2 cellular contexts compared by ENCODE assay signal in the genomic region with DNA sequence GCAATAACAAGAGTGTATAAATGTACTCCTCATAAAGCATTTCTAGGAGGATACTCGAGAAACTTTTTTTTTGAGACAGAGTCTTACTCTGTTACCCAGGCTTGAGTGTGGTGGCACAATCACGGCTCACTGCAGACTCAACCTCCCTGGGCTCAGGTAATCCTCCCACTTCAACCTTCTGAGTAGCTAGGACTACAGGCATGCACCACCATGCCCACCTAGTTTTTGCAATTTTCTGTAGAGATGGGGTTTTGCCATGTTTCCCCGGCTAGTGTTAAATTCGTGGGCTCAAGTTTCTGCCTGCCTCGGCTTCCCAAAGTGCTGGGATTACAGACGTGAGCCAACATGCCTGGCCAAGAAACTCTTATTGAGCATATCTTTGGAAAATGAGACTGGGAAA.
TF ChIP-seq lines count a peak whose summit lies in the region.

No MANE protein-coding gene starts in this region.

TF ChIP-seq in liver, 16 proteins besides CTCF, POLR2A, EP300 and RAD21:
- no peak for TF ChIP-seq GABPA (IDR thresholded peaks at IDR 0.05 in 1 of 2, conservative IDR thresholded peaks at IDR 0.05 in 1 of 2)
- no peak for TF ChIP-seq FOXA2 (IDR thresholded peaks at IDR 0.05)

TF ChIP-seq in HepG2, 621 proteins besides CTCF, POLR2A, EP300 and RAD21:
- TF ChIP-seq, protein P1, sequence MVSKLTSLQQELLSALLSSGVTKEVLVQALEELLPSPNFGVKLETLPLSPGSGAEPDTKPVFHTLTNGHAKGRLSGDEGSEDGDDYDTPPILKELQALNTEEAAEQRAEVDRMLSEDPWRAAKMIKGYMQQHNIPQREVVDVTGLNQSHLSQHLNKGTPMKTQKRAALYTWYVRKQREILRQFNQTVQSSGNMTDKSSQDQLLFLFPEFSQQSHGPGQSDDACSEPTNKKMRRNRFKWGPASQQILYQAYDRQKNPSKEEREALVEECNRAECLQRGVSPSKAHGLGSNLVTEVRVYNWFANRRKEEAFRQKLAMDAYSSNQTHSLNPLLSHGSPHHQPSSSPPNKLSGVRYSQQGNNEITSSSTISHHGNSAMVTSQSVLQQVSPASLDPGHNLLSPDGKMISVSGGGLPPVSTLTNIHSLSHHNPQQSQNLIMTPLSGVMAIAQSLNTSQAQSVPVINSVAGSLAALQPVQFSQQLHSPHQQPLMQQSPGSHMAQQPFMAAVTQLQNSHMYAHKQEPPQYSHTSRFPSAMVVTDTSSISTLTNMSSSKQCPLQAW (CRISPR knock-in tag; IDR thresholded peaks at IDR 0.05), result no peak
- no peak for TF ChIP-seq ZNF253 (CRISPR knock-in tag; IDR thresholded peaks at IDR 0.05; ENCODE audit: borderline replicate concordance)
- TF ChIP-seq MAFF (IDR thresholded peaks at IDR 0.05; ENCODE audit: low read depth, low read length), result no peak
- TF ChIP-seq ZNF17 (CRISPR knock-in tag; IDR thresholded peaks at IDR 0.05), result no peak
- no peak for TF ChIP-seq NFRKB (IDR thresholded peaks at IDR 0.05)
- no peak for TF ChIP-seq SNAI1 (CRISPR knock-in tag; IDR thresholded peaks at IDR 0.05; ENCODE audit: borderline replicate concordance)
- no peak for TF ChIP-seq ZNF605 (CRISPR knock-in tag; IDR thresholded peaks at IDR 0.05)
- TF ChIP-seq HIVEP1 (CRISPR knock-in tag; IDR thresholded peaks at IDR 0.05), result no peak
- no peak for TF ChIP-seq ZNF430 (CRISPR knock-in tag; IDR thresholded peaks at IDR 0.05)
- TF ChIP-seq, protein P2, sequence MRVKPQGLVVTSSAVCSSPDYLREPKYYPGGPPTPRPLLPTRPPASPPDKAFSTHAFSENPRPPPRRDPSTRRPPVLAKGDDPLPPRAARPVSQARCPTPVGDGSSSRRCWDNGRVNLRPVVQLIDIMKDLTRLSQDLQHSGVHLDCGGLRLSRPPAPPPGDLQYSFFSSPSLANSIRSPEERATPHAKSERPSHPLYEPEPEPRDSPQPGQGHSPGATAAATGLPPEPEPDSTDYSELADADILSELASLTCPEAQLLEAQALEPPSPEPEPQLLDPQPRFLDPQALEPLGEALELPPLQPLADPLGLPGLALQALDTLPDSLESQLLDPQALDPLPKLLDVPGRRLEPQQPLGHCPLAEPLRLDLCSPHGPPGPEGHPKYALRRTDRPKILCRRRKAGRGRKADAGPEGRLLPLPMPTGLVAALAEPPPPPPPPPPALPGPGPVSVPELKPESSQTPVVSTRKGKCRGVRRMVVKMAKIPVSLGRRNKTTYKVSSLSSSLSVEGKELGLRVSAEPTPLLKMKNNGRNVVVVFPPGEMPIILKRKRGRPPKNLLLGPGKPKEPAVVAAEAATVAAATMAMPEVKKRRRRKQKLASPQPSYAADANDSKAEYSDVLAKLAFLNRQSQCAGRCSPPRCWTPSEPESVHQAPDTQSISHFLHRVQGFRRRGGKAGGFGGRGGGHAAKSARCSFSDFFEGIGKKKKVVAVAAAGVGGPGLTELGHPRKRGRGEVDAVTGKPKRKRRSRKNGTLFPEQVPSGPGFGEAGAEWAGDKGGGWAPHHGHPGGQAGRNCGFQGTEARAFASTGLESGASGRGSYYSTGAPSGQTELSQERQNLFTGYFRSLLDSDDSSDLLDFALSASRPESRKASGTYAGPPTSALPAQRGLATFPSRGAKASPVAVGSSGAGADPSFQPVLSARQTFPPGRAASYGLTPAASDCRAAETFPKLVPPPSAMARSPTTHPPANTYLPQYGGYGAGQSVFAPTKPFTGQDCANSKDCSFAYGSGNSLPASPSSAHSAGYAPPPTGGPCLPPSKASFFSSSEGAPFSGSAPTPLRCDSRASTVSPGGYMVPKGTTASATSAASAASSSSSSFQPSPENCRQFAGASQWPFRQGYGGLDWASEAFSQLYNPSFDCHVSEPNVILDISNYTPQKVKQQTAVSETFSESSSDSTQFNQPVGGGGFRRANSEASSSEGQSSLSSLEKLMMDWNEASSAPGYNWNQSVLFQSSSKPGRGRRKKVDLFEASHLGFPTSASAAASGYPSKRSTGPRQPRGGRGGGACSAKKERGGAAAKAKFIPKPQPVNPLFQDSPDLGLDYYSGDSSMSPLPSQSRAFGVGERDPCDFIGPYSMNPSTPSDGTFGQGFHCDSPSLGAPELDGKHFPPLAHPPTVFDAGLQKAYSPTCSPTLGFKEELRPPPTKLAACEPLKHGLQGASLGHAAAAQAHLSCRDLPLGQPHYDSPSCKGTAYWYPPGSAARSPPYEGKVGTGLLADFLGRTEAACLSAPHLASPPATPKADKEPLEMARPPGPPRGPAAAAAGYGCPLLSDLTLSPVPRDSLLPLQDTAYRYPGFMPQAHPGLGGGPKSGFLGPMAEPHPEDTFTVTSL (CRISPR knock-in tag; IDR thresholded peaks at IDR 0.05; ENCODE audit: borderline replicate concordance), result no peak
- TF ChIP-seq, protein P3, sequence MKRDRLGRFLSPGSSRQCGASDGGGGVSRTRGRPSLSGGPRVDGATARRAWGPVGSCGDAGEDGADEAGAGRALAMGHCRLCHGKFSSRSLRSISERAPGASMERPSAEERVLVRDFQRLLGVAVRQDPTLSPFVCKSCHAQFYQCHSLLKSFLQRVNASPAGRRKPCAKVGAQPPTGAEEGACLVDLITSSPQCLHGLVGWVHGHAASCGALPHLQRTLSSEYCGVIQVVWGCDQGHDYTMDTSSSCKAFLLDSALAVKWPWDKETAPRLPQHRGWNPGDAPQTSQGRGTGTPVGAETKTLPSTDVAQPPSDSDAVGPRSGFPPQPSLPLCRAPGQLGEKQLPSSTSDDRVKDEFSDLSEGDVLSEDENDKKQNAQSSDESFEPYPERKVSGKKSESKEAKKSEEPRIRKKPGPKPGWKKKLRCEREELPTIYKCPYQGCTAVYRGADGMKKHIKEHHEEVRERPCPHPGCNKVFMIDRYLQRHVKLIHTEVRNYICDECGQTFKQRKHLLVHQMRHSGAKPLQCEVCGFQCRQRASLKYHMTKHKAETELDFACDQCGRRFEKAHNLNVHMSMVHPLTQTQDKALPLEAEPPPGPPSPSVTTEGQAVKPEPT (CRISPR knock-in tag; IDR thresholded peaks at IDR 0.05; ENCODE audit: low read depth), result no peak
- TF ChIP-seq PHF8 (CRISPR knock-in tag; IDR thresholded peaks at IDR 0.05), result no peak
- TF ChIP-seq ZNF709 (CRISPR knock-in tag; IDR thresholded peaks at IDR 0.05), result no peak
- TF ChIP-seq TCF12 (IDR thresholded peaks at IDR 0.05), result no peak
- TF ChIP-seq TCF12 (CRISPR knock-in tag; IDR thresholded peaks at IDR 0.05), result no peak
- no peak for TF ChIP-seq ZNF678 (CRISPR knock-in tag; IDR thresholded peaks at IDR 0.05)
- TF ChIP-seq ZNF773 (CRISPR knock-in tag; IDR thresholded peaks at IDR 0.05; ENCODE audit: borderline replicate concordance), result no peak
- no peak for TF ChIP-seq SOX5 (CRISPR knock-in tag; IDR thresholded peaks at IDR 0.05; ENCODE audit: borderline replicate concordance)
- TF ChIP-seq ZNF224 (CRISPR knock-in tag; IDR thresholded peaks at IDR 0.05), result no peak
- TF ChIP-seq, protein P4, sequence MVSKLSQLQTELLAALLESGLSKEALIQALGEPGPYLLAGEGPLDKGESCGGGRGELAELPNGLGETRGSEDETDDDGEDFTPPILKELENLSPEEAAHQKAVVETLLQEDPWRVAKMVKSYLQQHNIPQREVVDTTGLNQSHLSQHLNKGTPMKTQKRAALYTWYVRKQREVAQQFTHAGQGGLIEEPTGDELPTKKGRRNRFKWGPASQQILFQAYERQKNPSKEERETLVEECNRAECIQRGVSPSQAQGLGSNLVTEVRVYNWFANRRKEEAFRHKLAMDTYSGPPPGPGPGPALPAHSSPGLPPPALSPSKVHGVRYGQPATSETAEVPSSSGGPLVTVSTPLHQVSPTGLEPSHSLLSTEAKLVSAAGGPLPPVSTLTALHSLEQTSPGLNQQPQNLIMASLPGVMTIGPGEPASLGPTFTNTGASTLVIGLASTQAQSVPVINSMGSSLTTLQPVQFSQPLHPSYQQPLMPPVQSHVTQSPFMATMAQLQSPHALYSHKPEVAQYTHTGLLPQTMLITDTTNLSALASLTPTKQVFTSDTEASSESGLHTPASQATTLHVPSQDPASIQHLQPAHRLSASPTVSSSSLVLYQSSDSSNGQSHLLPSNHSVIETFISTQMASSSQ (IDR thresholded peaks at IDR 0.05; ENCODE audit: low read depth), result no peak
- TF ChIP-seq, protein P4 (CRISPR knock-in tag; IDR thresholded peaks at IDR 0.05; ENCODE audit: borderline replicate concordance), result no peak
- no peak for TF ChIP-seq ZNF670 (CRISPR knock-in tag; IDR thresholded peaks at IDR 0.05; ENCODE audit: borderline replicate concordance)
